ENCODE assay signal across 8 cellular contexts in genomic region chr16:2009791-2010510, GRCh38. TPM values are rescaled to one million over a fixed set of nuclear protein-coding genes. Genes with fewer than 3 reads are reported as not detected.
DNase-seq lines count a peak whose midpoint lies in the region; ATAC-seq and TF ChIP-seq lines count a peak whose summit lies in the region.

Gene ZNF598 (minus strand): TSS chr16:2009821.

- DNase-seq in NCI-H1417 (lab: John Stamatoyannopoulos, UW): peak; percentile 82 to 98 (median 84)
- DNase-seq in NCI-H1417 treated with DMSO at 0.1 percent for 48 hours (lab: John Stamatoyannopoulos, UW): no peak
- DNase-seq in NCI-H2196 (lab: John Stamatoyannopoulos, UW; ENCODE audit: unreplicated experiment): peak; percentile 87
- peak; percentile 57 for DNase-seq in activated CD4-positive, CD25-positive, alpha-beta regulatory T cell treated with anti-CD3 and anti-CD28 coated beads, Interleukin-2, amount 50 U/mL, for 16 hours (ENCODE audit: low read depth, low spot score)
- peak; percentile 83 for DNase-seq in cerebellar cortex (ENCODE audit: low spot score)
- no peak for DNase-seq in kidney epithelial cell (ENCODE audit: low read depth)
- DNase-seq in stimulated activated CD4-positive, alpha-beta T cell treated with anti-CD3 and anti-CD28 coated beads, Interleukin-15, amount 100 ng/mL, for 1 hour (ENCODE audit: low read depth in 1 of 2, low spot score in 1 of 2): peak; percentile 62 to 71

- no peak for TF ChIP-seq CTCF in kidney epithelial cell (IDR thresholded peaks at IDR 0.05; ENCODE audit: insufficient read depth, low read length, poor library complexity, severe bottlenecking)

- peak; percentile 80 for ATAC-seq in HG02981 (IDR thresholded peaks at IDR 0.05; ENCODE audit: unreplicated experiment)

- no peaks in the 10 kb centered on the region for H3K27me3 ChIP-seq in kidney epithelial cell (ENCODE audit: control insufficient read depth, insufficient read depth, low read length)

- peak within 1 kb of the TSS; percentile 74 for H3K4me3 ChIP-seq in kidney epithelial cell (ENCODE audit: low read depth, low read length)

- H3K36me3 ChIP-seq in kidney epithelial cell (ENCODE audit: control insufficient read depth, insufficient read depth, low read length): peaks cover 1% of the 10 kb centered on the region

RNA-seq across cellular contexts. Expression of gene ZNF598, which starts in this region (rescaled TPM):
- total RNA-seq in kidney epithelial cell: 48.1 and 57.7 TPM in 2 replicates

Comparison
In these comparisons a context has a peak if more than half of its experiments do, and no peak if none do; other contexts are left out.
1. DNase-seq: peak in NCI-H1417 (3 of 3), NCI-H2196 (single experiment), activated CD4-positive, CD25-positive, alpha-beta regulatory T cell treated with anti-CD3 and anti-CD28 coated beads, Interleukin-2, amount 50 U/mL, for 16 hours (single experiment), cerebellar cortex (single experiment) and stimulated activated CD4-positive, alpha-beta T cell treated with anti-CD3 and anti-CD28 coated beads, Interleukin-15, amount 100 ng/mL, for 1 hour (2 of 2); none in NCI-H1417 treated with DMSO at 0.1 percent for 48 hours (single experiment) and kidney epithelial cell (single experiment).